15 cellular contexts compared by ENCODE assay signal in the genomic region with DNA sequence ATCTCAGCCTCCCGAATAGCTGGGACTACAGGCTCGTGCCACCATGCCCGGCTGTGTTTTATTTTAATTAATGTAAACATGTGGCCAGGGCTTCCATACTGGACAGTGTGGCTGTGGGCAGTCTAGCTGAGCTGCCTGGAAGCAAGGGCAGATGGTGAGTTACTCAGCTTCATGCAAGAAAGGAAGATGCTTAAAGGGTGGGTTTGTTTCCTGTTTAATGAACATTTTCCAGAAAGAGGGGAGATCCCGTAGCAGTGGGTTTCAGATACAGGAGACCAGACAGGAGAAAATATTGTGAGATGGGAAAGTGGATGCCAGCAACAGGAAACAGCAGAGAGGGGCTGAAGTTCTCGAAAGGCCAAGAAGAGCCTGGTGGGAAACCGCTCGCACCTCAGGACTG. TPM values are rescaled to one million over a fixed set of nuclear protein-coding genes. Genes with fewer than 3 reads are reported as not detected.
A peak's percentile ranks its signal among the peaks of the same experiment; 100 is the strongest.
DNase-seq lines count a peak whose midpoint lies in the region; ATAC-seq and TF ChIP-seq lines count a peak whose summit lies in the region.
"Had no signal": no experiment of that assay in that cellular context is flagged by ENCODE, and none has a peak within 500 bp of the region (broad histone marks: within the 10 kb centered on the region; RNA-seq: fewer than 3 reads in every experiment).

No MANE protein-coding gene starts in this region.

- intact Hi-C loops in posterior vena cava (cut with DNase I): no loop called here
- intact Hi-C loops in Caco-2 (cut with micrococcal nuclease; ENCODE audit: unreplicated experiment): no loop called here

- POLR2A ChIA-PET in Caco-2 (lab: Charles Lee): no interaction called here

- H3K36me3 Mint-ChIP-seq in IgD-negative memory B cell: no peaks in the 10 kb centered on the region
- no peaks in the 10 kb centered on the region for H3K36me3 Mint-ChIP-seq in Caco-2 (ENCODE audit: insufficient read depth, unreplicated experiment)

- no peak for DNase-seq in GM12865 (ENCODE audit: low read depth)
- DNase-seq in posterior vena cava (ENCODE audit: low spot score): peak; percentile 11
- no peak for DNase-seq in GF-D8 (lab: John Stamatoyannopoulos, UW)
- DNase-seq in Caco-2: no peak
- no peak for DNase-seq in left lobe of liver (ENCODE audit: low spot score)
- DNase-seq: activated gamma-delta T cell treated with Interleukin-2 at 50 U/mL for 16 hours; cortex of kidney; DMS 273 treated with DMSO at 0.1 percent for 48 hours; KG1; NCI-H1105 treated with DMSO at 0.1 percent for 48 hours; stimulated activated CD4-positive, alpha-beta T cell treated with anti-CD3 and anti-CD28 coated beads, Interleukin-4, amount 100 ng/mL, for 1 hour; T-helper 2 cell had no signal

- no peak for TF ChIP-seq CTCF in GM12865 (IDR thresholded peaks at IDR 0.05; ENCODE audit: insufficient read depth, low read depth, low read length, missing control alignments)
- no peak for TF ChIP-seq CTCF in Caco-2 (IDR thresholded peaks at IDR 0.05; ENCODE audit: insufficient read depth in 1 of 2, low read depth in 1 of 2, low read length in 1 of 2, severe bottlenecking in 1 of 2, unreplicated experiment in 1 of 2)

- H3K4me3 ChIP-seq in GM12865 (ENCODE audit: low read depth, low read length) (peak overlapping the region; percentile 40), Caco-2 (ENCODE audit: low read depth, low read length) (no peak overlapping the region)

- H3K36me3 ChIP-seq in Caco-2 (ENCODE audit: control insufficient read depth, insufficient read depth, low read length): no peaks in the 10 kb centered on the region

- H3K4me1 Mint-ChIP-seq in IgD-negative memory B cell (peaks cover 19 to 54% (median 36%) of the 10 kb centered on the region in 3 donors), Caco-2 (ENCODE audit: low read depth, unreplicated experiment) (no peaks in the 10 kb centered on the region)

- no peaks in the 10 kb centered on the region for H3K27me3 ChIP-seq in Caco-2 (replicated peaks; ENCODE audit: control insufficient read depth, insufficient read depth, low read length)

- H3K4me1 ChIP-seq in Caco-2: no peaks in the 10 kb centered on the region

- H3K4me3 Mint-ChIP-seq in IgD-negative memory B cell (peak overlapping the region; percentile 76 to 94 (median 84)), Caco-2 (ENCODE audit: unreplicated experiment) (no peak overlapping the region)
- H3K4me3 Mint-ChIP-seq: activated CD8-positive, alpha-beta memory T cell treated with anti-CD3 and anti-CD28 coated beads, Interleukin-2, amount 10 ng/mL, durations not matched to agents 7 days and 5 days had no signal

- no peaks in the 10 kb centered on the region for H3K9me3 ChIP-seq in Caco-2

- H3K27me3 Mint-ChIP-seq in IgD-negative memory B cell (no peaks in the 10 kb centered on the region), Caco-2 (ENCODE audit: insufficient read depth, unreplicated experiment) (no peaks in the 10 kb centered on the region)
- H3K27me3 Mint-ChIP-seq: activated CD8-positive, alpha-beta memory T cell treated with anti-CD3 and anti-CD28 coated beads, Interleukin-2, amount 10 ng/mL, durations not matched to agents 7 days and 5 days had no signal

- peak overlapping the region; percentile 65 for H3K27ac ChIP-seq in cingulate gyrus (ENCODE audit: low read depth, low read length)

- CTCF ChIA-PET in Caco-2 (lab: Charles Lee): no interaction called here

- no TSS peak for BruUV-seq in Caco-2 (replicated peaks; lab: Mats Ljungman, UMichigan)

- peak overlapping the region; percentile 96 to 100 (median 99) for H3K27ac Mint-ChIP-seq in IgD-negative memory B cell
- H3K27ac Mint-ChIP-seq in Caco-2 (ENCODE audit: unreplicated experiment): no peak overlapping the region
- H3K27ac Mint-ChIP-seq: activated CD8-positive, alpha-beta memory T cell treated with anti-CD3 and anti-CD28 coated beads, Interleukin-2, amount 10 ng/mL, durations not matched to agents 7 days and 5 days had no signal

- H3K9me3 Mint-ChIP-seq in IgD-negative memory B cell: no peaks in the 10 kb centered on the region
- no peaks in the 10 kb centered on the region for H3K9me3 Mint-ChIP-seq in Caco-2 (ENCODE audit: unreplicated experiment)

- no peak for ATAC-seq in left lobe of liver
- ATAC-seq: activated CD8-positive, alpha-beta memory T cell treated with anti-CD3 and anti-CD28 coated beads, Interleukin-2, amount 10 ng/mL, durations not matched to agents 7 days and 5 days had no signal

RNA-seq across cellular contexts. Expression of a gene that starts 7.3 kb away (rescaled TPM):
- 5.9 TPM for polyA plus RNA-seq in IgD-negative memory B cell
- total RNA-seq in posterior vena cava: 10 to 100 TPM; 37.1 to 42.3 TPM
- total RNA-seq in Caco-2 (2022): 60.5 and 74.9 TPM in 2 replicates
- 30.6 TPM for total RNA-seq in left lobe of liver

RNA-seq across cellular contexts. Expression of a gene that starts 35.3 kb away (rescaled TPM):
- 10.8 TPM for polyA plus RNA-seq in IgD-negative memory B cell
- total RNA-seq in posterior vena cava (10 to 100 TPM; 23.3 to 31.1 TPM), Caco-2 (2022) (170 and 178 TPM in 2 replicates), left lobe of liver (33.1 TPM)

RNA-seq across cellular contexts. Expression of a gene that starts 58.0 kb away (rescaled TPM):
- polyA plus RNA-seq in IgD-negative memory B cell: 66.1 TPM
- total RNA-seq in posterior vena cava: 10 to 100 TPM; 31.6 to 47.0 TPM
- 5.8 and 7.0 TPM in 2 replicates for total RNA-seq in Caco-2 (2022)
- 30.9 TPM for total RNA-seq in left lobe of liver

RNA-seq across cellular contexts. Expression of a gene that starts 59.3 kb away (rescaled TPM):
- 1.5 TPM for polyA plus RNA-seq in IgD-negative memory B cell
- total RNA-seq in posterior vena cava (10 to 100 TPM; 10.2 to 12.0 TPM), Caco-2 (2022) (24.1 and 26.7 TPM in 2 replicates), left lobe of liver (6.8 TPM)

RNA-seq across cellular contexts. Expression of a gene that starts 59.6 kb away (rescaled TPM):
- 156 TPM for polyA plus RNA-seq in IgD-negative memory B cell
- total RNA-seq in posterior vena cava (10 to 100 TPM; 37.3 to 45.8 TPM), Caco-2 (2022) (105 and 109 TPM in 2 replicates), left lobe of liver (61.4 TPM)
